22 cellular contexts compared by ENCODE assay signal in the genomic region with DNA sequence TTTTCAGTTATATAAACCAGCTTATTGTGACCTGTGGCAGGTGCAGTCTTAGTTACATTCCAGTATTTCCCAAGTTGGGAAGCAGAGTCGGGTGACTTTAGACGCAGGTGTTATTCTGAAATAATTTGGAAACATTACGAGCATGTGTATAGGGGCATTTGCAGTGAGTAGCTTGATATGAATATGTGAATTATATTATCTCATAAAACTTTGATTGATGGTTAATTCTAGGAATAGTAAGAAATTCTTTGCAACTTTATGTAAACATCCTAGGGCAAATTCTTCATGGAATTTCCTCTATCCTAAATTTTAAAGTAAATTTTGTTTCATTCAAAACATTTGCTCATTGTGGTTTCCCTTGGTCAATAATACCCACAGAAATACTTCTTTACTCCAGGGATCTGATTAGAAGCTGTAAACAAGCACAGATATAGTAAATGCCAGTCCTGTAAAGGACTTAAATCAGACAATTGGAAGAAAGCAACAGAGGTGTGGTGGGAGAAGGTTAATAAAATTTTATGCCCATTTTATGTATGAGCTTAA.
"Had no signal": no experiment of that assay in that cellular context is flagged by ENCODE, and none has a peak within 500 bp of the region (broad histone marks: within the 10 kb centered on the region; RNA-seq: fewer than 3 reads in every experiment).

No MANE protein-coding gene starts in this region.

- H3K4me2 ChIP-seq: hepatocyte had no signal

- H3K27me3 ChIP-seq: dorsolateral prefrontal cortex, esophagus muscularis mucosa, foreskin keratinocyte, gastroesophageal sphincter, heart left ventricle, hepatocyte had no signal

- H3K4me1 ChIP-seq: esophagus muscularis mucosa, foreskin keratinocyte, gastroesophageal sphincter, heart left ventricle, left ventricle myocardium inferior, lower lobe of right lung had no signal

- H3K36me3 ChIP-seq: esophagus muscularis mucosa, gastroesophageal sphincter, heart left ventricle, left ventricle myocardium inferior, lower lobe of right lung had no signal

- ATAC-seq: foreskin keratinocyte, gastroesophageal sphincter, heart left ventricle, left colon, left lobe of liver, lower lobe of right lung, mucosa of descending colon had no signal

- DNase-seq: dermis blood vessel endothelial cell; dorsolateral prefrontal cortex; effector CD4-positive, alpha-beta T cell; effector memory CD4-positive, alpha-beta T cell; foreskin keratinocyte; heart left ventricle; hypothalamus; immature natural killer cell; islet precursor cell; kidney; kidney glomerular epithelial cell; left colon; left ventricle myocardium inferior; lower lobe of right lung; mesenchymal stem cell; mucosa of descending colon; naive B cell had no signal

- H3K27ac ChIP-seq: coronary artery, dorsolateral prefrontal cortex, esophagus muscularis mucosa, foreskin keratinocyte, gastroesophageal sphincter, heart left ventricle, hepatocyte, left ventricle myocardium inferior, lower lobe of right lung had no signal

- H3K4me3 ChIP-seq: coronary artery, dorsolateral prefrontal cortex, esophagus muscularis mucosa, gastroesophageal sphincter, heart left ventricle, hepatocyte, left ventricle myocardium inferior, lower lobe of right lung, mucosa of descending colon had no signal

- H2AFZ ChIP-seq: hepatocyte had no signal

- H3K79me2 ChIP-seq: hepatocyte had no signal

- H3K9me3 ChIP-seq: esophagus muscularis mucosa, gastroesophageal sphincter, heart left ventricle, left ventricle myocardium inferior, lower lobe of right lung had no signal
